ENCODE assay signal across 19 cellular contexts in genomic region chrX:568341-568740, GRCh38.
"Had no signal": no experiment of that assay in that cellular context is flagged by ENCODE, and none has a peak within 500 bp of the region (broad histone marks: within the 10 kb centered on the region; RNA-seq: fewer than 3 reads in every experiment).

No MANE protein-coding gene starts in this region.

- H3K4me1 Mint-ChIP-seq: naive B cell, nephron had no signal

- H3K27ac Mint-ChIP-seq: naive B cell, nephron, progenitor cell of endocrine pancreas, type B pancreatic cell had no signal

- H3K4me3 Mint-ChIP-seq: naive B cell, nephron, type B pancreatic cell had no signal

- H3K27me3 Mint-ChIP-seq: progenitor cell of endocrine pancreas had no signal

- DNase-seq: dorsolateral prefrontal cortex; effector CD8-positive, alpha-beta T cell; foreskin melanocyte; head of caudate nucleus; kidney; left cardiac atrium; left ventricle myocardium superior; mesenchymal stem cell; naive B cell; occipital lobe; pancreas; small intestine; stimulated activated CD4-positive, alpha-beta T cell treated with anti-CD3 and anti-CD28 coated beads, Interleukin-12 subunit alpha, Interleukin-12 subunit beta, amount 100 ng/mL, for 4 hours; stimulated activated naive CD4-positive, alpha-beta T cell; thyroid gland had no signal

- H3K36me3 Mint-ChIP-seq: type B pancreatic cell had no signal

- ATAC-seq: left cardiac atrium, left ventricle myocardium superior, pancreas, right cardiac atrium had no signal

- H3K9me3 Mint-ChIP-seq: type B pancreatic cell had no signal
